9 cellular contexts compared by ENCODE assay signal in the genomic region with DNA sequence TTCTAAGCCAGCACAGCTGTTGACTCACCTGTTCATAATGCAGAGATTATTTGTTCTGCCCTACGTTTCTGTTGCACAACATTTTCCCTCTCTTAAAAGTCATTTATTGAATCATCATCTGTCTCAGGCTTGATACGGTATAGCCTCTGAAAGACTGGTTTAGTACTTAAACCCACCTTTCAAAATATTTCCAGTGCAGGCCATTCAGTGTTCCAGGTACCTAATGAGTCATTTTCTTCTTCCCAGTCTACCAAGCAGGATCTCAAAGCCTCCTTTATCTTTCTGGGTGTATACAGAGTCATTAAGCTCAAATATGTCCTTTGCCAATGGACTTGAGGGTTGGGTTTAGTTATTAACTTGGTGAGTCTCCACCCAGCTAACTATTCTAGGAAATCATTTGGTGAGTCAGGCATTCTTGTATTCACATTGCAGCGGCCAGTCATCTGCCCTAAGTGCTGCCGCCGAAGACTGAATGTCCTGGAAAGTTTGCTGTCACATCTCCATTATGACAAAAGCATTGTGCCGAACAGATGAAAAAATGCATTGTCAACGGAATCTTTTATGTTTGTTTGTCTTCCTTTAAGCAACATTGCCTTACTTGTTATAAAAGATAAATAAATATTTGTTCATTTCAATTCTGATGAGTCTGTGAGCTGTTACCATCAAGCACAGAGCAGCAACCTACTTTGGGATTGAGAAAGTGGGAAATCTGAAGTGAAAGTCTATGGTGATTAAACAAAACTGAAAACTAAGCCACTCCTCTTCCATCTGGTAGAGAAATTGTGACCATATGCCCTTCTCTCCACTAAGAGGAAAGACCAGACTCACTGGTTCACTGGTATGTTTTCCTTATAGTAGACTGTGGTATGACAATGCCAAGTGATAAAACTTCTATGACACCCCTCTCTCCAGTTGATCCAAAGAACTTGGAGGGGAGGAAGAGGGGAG. TPM values are rescaled to one million over a fixed set of nuclear protein-coding genes. Genes with fewer than 3 reads are reported as not detected.
A peak's percentile ranks its signal among the peaks of the same experiment; 100 is the strongest.
DNase-seq lines count a peak whose midpoint lies in the region; ATAC-seq and TF ChIP-seq lines count a peak whose summit lies in the region.
"Had no signal": no experiment of that assay in that cellular context is flagged by ENCODE, and none has a peak within 500 bp of the region (broad histone marks: within the 10 kb centered on the region; RNA-seq: fewer than 3 reads in every experiment).

No MANE protein-coding gene starts in this region.

- no peak overlapping the region for H2BK120ac ChIP-seq in neuronal stem cell (ENCODE audit: low read depth, low read length)

- H3K4me2 ChIP-seq in neuronal stem cell (ENCODE audit: insufficient read depth, low read length, poor library complexity, severe bottlenecking): no peak overlapping the region

- no peak overlapping the region for H3K14ac ChIP-seq in neuronal stem cell (ENCODE audit: low read length)

- H2BK5ac ChIP-seq in neuronal stem cell (ENCODE audit: low read length): no peak overlapping the region

- no peak overlapping the region for H3K9ac ChIP-seq in neuronal stem cell (ENCODE audit: low read depth, low read length, poor library complexity)

- no peaks in the 10 kb centered on the region for H3K36me3 Mint-ChIP-seq in CD4-positive, alpha-beta T cell (ENCODE audit: low read depth)
- H3K36me3 Mint-ChIP-seq in T-cell: no peaks in the 10 kb centered on the region
- H3K36me3 Mint-ChIP-seq: activated naive CD8-positive, alpha-beta T cell treated with anti-CD3 and anti-CD28 coated beads, Interleukin-2, amount 10 ng/mL, durations not matched to agents 7 days and 5 days had no signal

- peak overlapping the region; percentile 47 for H2AFZ ChIP-seq in neuronal stem cell (ENCODE audit: low read length)

- H4K91ac ChIP-seq in neuronal stem cell (ENCODE audit: low read depth, low read length, poor library complexity): no peak overlapping the region

- H4K8ac ChIP-seq in neuronal stem cell (ENCODE audit: low read depth, low read length): no peak overlapping the region

- no peaks in the 10 kb centered on the region for H3K4me1 ChIP-seq in esophagus (ENCODE audit: control insufficient read depth in 2 of 2, insufficient read depth in 2 of 2, low read length in 1 of 2)
- peaks cover 2 to 11% of the 10 kb centered on the region in 2 donors for H3K4me1 ChIP-seq in neuronal stem cell (ENCODE audit: control insufficient read depth in 2 of 2, insufficient read depth in 1 of 2, low read depth in 1 of 2, low read length in 2 of 2)

- POLR2A ChIA-PET in CD4-positive, alpha-beta T cell (lab: Charles Lee): no interaction called here
- POLR2A ChIA-PET in T-cell (lab: Charles Lee): no interaction called here

- peak overlapping the region in 1 of 2 donors; percentile 20 for H3K4me3 ChIP-seq in esophagus (ENCODE audit: low read depth in 1 of 2, low read length in 2 of 2)
- H3K4me3 ChIP-seq in neuronal stem cell (ENCODE audit: low read length in 2 of 2): no peak overlapping the region

- H3K4ac ChIP-seq in neuronal stem cell (ENCODE audit: low read length): no peak overlapping the region

- ATAC-seq in CD4-positive, alpha-beta T cell (ENCODE audit: poor library complexity): no peak
- no peak for ATAC-seq in HG03469 (IDR thresholded peaks at IDR 0.05; ENCODE audit: unreplicated experiment)
- no peak for ATAC-seq in T-cell (replicated peaks in 1 of 4)
- no peak for ATAC-seq in HG02884 (IDR thresholded peaks at IDR 0.05; ENCODE audit: unreplicated experiment)

- H3K79me1 ChIP-seq in neuronal stem cell (ENCODE audit: low read depth, low read length): no peaks in the 10 kb centered on the region

- no peaks in the 10 kb centered on the region for H3K4me1 Mint-ChIP-seq in CD4-positive, alpha-beta T cell (ENCODE audit: low read depth)
- no peaks in the 10 kb centered on the region for H3K4me1 Mint-ChIP-seq in T-cell

- CTCF ChIA-PET in CD4-positive, alpha-beta T cell (lab: Charles Lee): no interaction called here
- CTCF ChIA-PET in T-cell (lab: Charles Lee): no interaction called here

- H3K9me3 ChIP-seq in esophagus (ENCODE audit: control insufficient read depth in 2 of 2, insufficient read depth in 1 of 2, low read depth in 1 of 2, low read length in 1 of 2): no peaks in the 10 kb centered on the region
- no peaks in the 10 kb centered on the region for H3K9me3 ChIP-seq in neuronal stem cell (replicated peaks in 1 of 2; ENCODE audit: control insufficient read depth in 2 of 2, insufficient read depth in 1 of 2, low read depth in 1 of 2, low read length in 2 of 2)
- no peaks in the 10 kb centered on the region for H3K9me3 ChIP-seq in CD4-positive, alpha-beta T cell (ENCODE audit: control insufficient read depth, low read length)

- H3K27me3 Mint-ChIP-seq in CD4-positive, alpha-beta T cell: peaks cover 66% of the 10 kb centered on the region
- peaks cover 21 to 32% of the 10 kb centered on the region in 2 donors for H3K27me3 Mint-ChIP-seq in T-cell

- no peaks in the 10 kb centered on the region for H3K9me3 Mint-ChIP-seq in CD4-positive, alpha-beta T cell
- no peaks in the 10 kb centered on the region for H3K9me3 Mint-ChIP-seq in T-cell
- H3K9me3 Mint-ChIP-seq: activated naive CD8-positive, alpha-beta T cell treated with anti-CD3 and anti-CD28 coated beads, Interleukin-2, amount 10 ng/mL, durations not matched to agents 7 days and 5 days had no signal

- no peaks in the 10 kb centered on the region for H3K36me3 ChIP-seq in esophagus (ENCODE audit: control insufficient read depth in 2 of 2, insufficient read depth in 2 of 2, low read length in 1 of 2)
- no peaks in the 10 kb centered on the region for H3K36me3 ChIP-seq in neuronal stem cell (replicated peaks in 1 of 2; ENCODE audit: control insufficient read depth in 2 of 2, insufficient read depth in 2 of 2, low read length in 2 of 2)

- TF ChIP-seq CTCF in CD4-positive, alpha-beta T cell (IDR thresholded peaks at IDR 0.05): no peak

- WGBS in esophagus, 2 donors: 27 to 33% methylated on average over 7 of the region's 7 CpGs
- WGBS in neuronal stem cell (ENCODE audit: extremely low coverage in 2 of 2, insufficient read length in 2 of 2, insufficient replicate concordance in 1 of 2), 2 donors: no CpG with 5 or more reads among the region's 7 CpGs

- H3K18ac ChIP-seq in neuronal stem cell (ENCODE audit: low read length): no peak overlapping the region

- peak overlapping the region; percentile 80 to 91 for H3K27ac ChIP-seq in esophagus (ENCODE audit: low read depth in 2 of 2, low read length in 1 of 2)
- no peak overlapping the region for H3K27ac ChIP-seq in neuronal stem cell (replicated peaks; ENCODE audit: low read length)
- H3K27ac ChIP-seq in CD4-positive, alpha-beta T cell (ENCODE audit: low read depth, low read length): no peak overlapping the region

- H3K27me3 ChIP-seq in esophagus (ENCODE audit: control insufficient read depth in 1 of 2, insufficient read depth in 2 of 2, low read length in 2 of 2) (no peaks in the 10 kb centered on the region), neuronal stem cell (ENCODE audit: control insufficient read depth in 3 of 3, insufficient read depth in 3 of 3, low read depth in 1 of 3, low read length in 3 of 3) (no peaks in the 10 kb centered on the region)
- H3K27me3 ChIP-seq in CD4-positive, alpha-beta T cell (ENCODE audit: control insufficient read depth, insufficient read depth, low read length): no peaks in the 10 kb centered on the region

- H3K23ac ChIP-seq in neuronal stem cell (ENCODE audit: low read depth, low read length, poor library complexity): no peak overlapping the region

- H2BK15ac ChIP-seq in neuronal stem cell (ENCODE audit: low read length): no peak overlapping the region

- no peak overlapping the region for H2BK12ac ChIP-seq in neuronal stem cell (ENCODE audit: low read length)

- intact Hi-C loops in CD4-positive, alpha-beta T cell (cut with DNase I, micrococcal nuclease): no loop called here

- no peak overlapping the region for H3K4me3 Mint-ChIP-seq in CD4-positive, alpha-beta T cell
- no peak overlapping the region for H3K4me3 Mint-ChIP-seq in T-cell
- H3K4me3 Mint-ChIP-seq: activated naive CD8-positive, alpha-beta T cell treated with anti-CD3 and anti-CD28 coated beads, Interleukin-2, amount 10 ng/mL, durations not matched to agents 7 days and 5 days had no signal

- DNase-seq in EH (ENCODE audit: low read depth) (peak; percentile 44), NCI-H1930 (lab: John Stamatoyannopoulos, UW) (peak; percentile 73 to 79), neuronal stem cell (ENCODE audit: low spot score) (no peak), T-cell (no peak)
- DNase-seq in CD4-positive, alpha-beta T cell: no peak
- DNase-seq: activated naive CD8-positive, alpha-beta T cell treated with anti-CD3 and anti-CD28 coated beads, Interleukin-2, amount 10 ng/mL, durations not matched to agents 7 days and 5 days had no signal

- H2AK5ac ChIP-seq in neuronal stem cell (ENCODE audit: low read depth, low read length): no peak overlapping the region

- no peak overlapping the region for H3K27ac Mint-ChIP-seq in CD4-positive, alpha-beta T cell
- no peak overlapping the region for H3K27ac Mint-ChIP-seq in T-cell
- H3K27ac Mint-ChIP-seq: activated naive CD8-positive, alpha-beta T cell treated with anti-CD3 and anti-CD28 coated beads, Interleukin-2, amount 10 ng/mL, durations not matched to agents 7 days and 5 days had no signal

RNA-seq across cellular contexts. Expression of a gene that starts 14.3 kb away (rescaled TPM):
- polyA plus RNA-seq in esophagus: 10 to 100 TPM; 40.9 to 46.6 TPM
- polyA plus RNA-seq in neuronal stem cell (2013, experiment 1 of 2): 17.9 TPM
- polyA plus RNA-seq in neuronal stem cell (2013, experiment 2 of 2): 18.7 TPM
- 1 to 10 TPM; 5.6 to 6.6 TPM for total RNA-seq in CD4-positive, alpha-beta T cell
- 1 to 10 TPM; 6.4 to 8.4 (median 7.6) TPM for total RNA-seq in T-cell

Comparison
In these comparisons a context has a peak if more than half of its experiments do, and no peak if none do; other contexts are left out.
1. DNase-seq: peak in EH (single experiment) and NCI-H1930 (2 of 2); none in neuronal stem cell (single experiment), CD4-positive, alpha-beta T cell (0 of 10) and T-cell (0 of 34).
2. H3K27ac ChIP-seq: peak in esophagus (2 of 2); none in neuronal stem cell (single experiment) and CD4-positive, alpha-beta T cell (single experiment).